5 cellular contexts compared by ENCODE assay signal in genomic region chr17:27740541-27740940, GRCh38. TPM values are rescaled to one million over a fixed set of nuclear protein-coding genes. Genes with fewer than 3 reads are reported as not detected.
"Had no signal": no experiment of that assay in that cellular context is flagged by ENCODE, and none has a peak within 500 bp of the region (broad histone marks: within the 10 kb centered on the region; RNA-seq: fewer than 3 reads in every experiment).

No MANE protein-coding gene starts in this region.

RNA-seq across cellular contexts. Expression of gene NOS2, which starts 59.8 kb away (rescaled TPM):
- total RNA-seq: activated B cell treated with CpG ODN at 0.5 μM for 24 hours; activated CD4-positive, alpha-beta T cell treated with anti-CD3 and anti-CD28 coated beads, Interleukin-2, amount 10 ng/mL, durations not matched to agents 24 days and 14 days; activated CD8-positive, alpha-beta T cell treated with anti-CD3 and anti-CD28 coated beads, Interleukin-2, amount 10 ng/mL, durations not matched to agents 7 days and 5 days; activated T-helper 2 cell treated with anti-CD3 and anti-CD28 coated beads, Interferon-gamma antibody, Interleukin-2, Interleukin-4, amounts not matched to agents 10 μg/mL and 5 μg/mL and 100 μg/mL, durations not matched to agents 14 hours and 24 hours and 36 hours; ascending aorta had no signal
